Comparison of ENCODE assay signal across 13 cellular contexts in genomic region chr9:127537014-127537413, GRCh38.
A peak's percentile ranks its signal among the peaks of the same experiment; 100 is the strongest.
DNase-seq lines count a peak whose midpoint lies in the region; ATAC-seq and TF ChIP-seq lines count a peak whose summit lies in the region.
"Had no signal": no experiment of that assay in that cellular context is flagged by ENCODE, and none has a peak within 500 bp of the region (broad histone marks: within the 10 kb centered on the region; RNA-seq: fewer than 3 reads in every experiment).

No MANE protein-coding gene starts in this region.

- H3K9me3 Mint-ChIP-seq in neural progenitor cell, result no peaks in the 10 kb centered on the region
- H3K9me3 Mint-ChIP-seq in T-helper 2 cell treated with Interferon-gamma antibody and Interleukin-4, amounts not matched to agents 5 μg/mL and 100 μg/mL, for 36 hours, result no peaks in the 10 kb centered on the region

- intact Hi-C loops in testis (cut with DNase I; ENCODE audit: low total_unique reads), result no loop called here

- H3K27ac Mint-ChIP-seq in neural progenitor cell, result no peak overlapping the region
- no peak overlapping the region for H3K27ac Mint-ChIP-seq in T-helper 2 cell treated with Interferon-gamma antibody and Interleukin-4, amounts not matched to agents 5 μg/mL and 100 μg/mL, for 36 hours

- TF ChIP-seq CTCF in coronary artery (IDR thresholded peaks at IDR 0.05) (no peak), neural progenitor cell (IDR thresholded peaks at IDR 0.05) (no peak), testis (IDR thresholded peaks at IDR 0.05) (no peak)

- WGBS in testis, 2 donors, result 50 to 54% methylated on average over 7 to 8 of the region's 8 CpGs

- H3K9me3 ChIP-seq in neural progenitor cell (ENCODE audit: low read depth) (no peaks in the 10 kb centered on the region), testis (no peaks in the 10 kb centered on the region)
- H3K9me3 ChIP-seq: Caco-2, gastrocnemius medialis had no signal

- H3K9ac ChIP-seq in neural progenitor cell, result no peak overlapping the region

- H3K27me3 ChIP-seq in neural progenitor cell (no peaks in the 10 kb centered on the region), testis (no peaks in the 10 kb centered on the region)
- H3K27me3 ChIP-seq: gastrocnemius medialis had no signal

- peaks cover 10% of the 10 kb centered on the region for H3K4me1 Mint-ChIP-seq in neural progenitor cell
- no peaks in the 10 kb centered on the region for H3K4me1 Mint-ChIP-seq in T-helper 2 cell treated with Interferon-gamma antibody and Interleukin-4, amounts not matched to agents 5 μg/mL and 100 μg/mL, for 36 hours (ENCODE audit: low read depth)

- H3K4me3 ChIP-seq in coronary artery, result no peak overlapping the region
- no peak overlapping the region for H3K4me3 ChIP-seq in neural progenitor cell
- H3K4me3 ChIP-seq in testis, result no peak overlapping the region
- H3K4me3 ChIP-seq: gastrocnemius medialis had no signal

- ATAC-seq in HG03095 (IDR thresholded peaks at IDR 0.05; ENCODE audit: unreplicated experiment), result no peak
- ATAC-seq: gastrocnemius medialis had no signal

- no peak for TF ChIP-seq POLR2A in testis (IDR thresholded peaks at IDR 0.05)

- DNase-seq in AG20443 (ENCODE audit: low spot score) (peak; percentile 53), NCI-H2171 (lab: John Stamatoyannopoulos, UW) (peak; percentile 99), coronary artery (ENCODE audit: low spot score) (no peak), neural progenitor cell (ENCODE audit: low spot score) (no peak), testis (no peak)
- no peak for DNase-seq in T-helper 2 cell treated with Interferon-gamma antibody and Interleukin-4, amounts not matched to agents 5 μg/mL and 100 μg/mL, for 36 hours (ENCODE audit: low spot score)
- DNase-seq in activated T-cell treated with anti-CD3 and anti-CD28 coated beads, Interleukin-2, amount 50 U/mL, for 1 hour, result no peak
- DNase-seq: activated gamma-delta T cell treated with Interleukin-2 at 50 U/mL for 16 hours, Caco-2, gastrocnemius medialis, NCI-H2029 treated with DMSO at 0.1 percent for 48 hours, T-helper 2 cell had no signal

- no peak overlapping the region for H3K4me3 Mint-ChIP-seq in neural progenitor cell
- H3K4me3 Mint-ChIP-seq in T-helper 2 cell treated with Interferon-gamma antibody and Interleukin-4, amounts not matched to agents 5 μg/mL and 100 μg/mL, for 36 hours, result no peak overlapping the region

- peaks cover 12% of the 10 kb centered on the region for H3K4me1 ChIP-seq in neural progenitor cell
- H3K4me1 ChIP-seq in testis, result peaks cover 53% of the 10 kb centered on the region
- H3K4me1 ChIP-seq: Caco-2 had no signal

- H3K27me3 Mint-ChIP-seq in neural progenitor cell (ENCODE audit: insufficient read depth, low read depth), result peaks cover 8% of the 10 kb centered on the region
- H3K27me3 Mint-ChIP-seq in T-helper 2 cell treated with Interferon-gamma antibody and Interleukin-4, amounts not matched to agents 5 μg/mL and 100 μg/mL, for 36 hours (ENCODE audit: low read depth), result no peaks in the 10 kb centered on the region

- H3K36me3 ChIP-seq in neural progenitor cell, result no peaks in the 10 kb centered on the region
- H3K36me3 ChIP-seq in testis (ENCODE audit: low read depth, missing control alignments), result no peaks in the 10 kb centered on the region
- H3K36me3 ChIP-seq: gastrocnemius medialis had no signal

- H3F3A ChIP-seq in neural progenitor cell (ENCODE audit: low read depth), result peaks cover 14% of the 10 kb centered on the region

- H4K20me1 ChIP-seq in neural progenitor cell (ENCODE audit: low read depth), result peaks cover 16% of the 10 kb centered on the region

- H3K27ac ChIP-seq in coronary artery (peak overlapping the region; percentile 0 to 70), neural progenitor cell (peak overlapping the region; percentile 5), testis (peak overlapping the region in 1 of 2 donors; percentile 80)

- H2AFZ ChIP-seq in neural progenitor cell (replicated peaks), result no peak overlapping the region

- H3K36me3 Mint-ChIP-seq in neural progenitor cell, result no peaks in the 10 kb centered on the region
- no peaks in the 10 kb centered on the region for H3K36me3 Mint-ChIP-seq in T-helper 2 cell treated with Interferon-gamma antibody and Interleukin-4, amounts not matched to agents 5 μg/mL and 100 μg/mL, for 36 hours (ENCODE audit: low read depth)

- no peaks in the 10 kb centered on the region for H3K79me2 ChIP-seq in neural progenitor cell (ENCODE audit: low read depth)

- no peak overlapping the region for H3K4me2 ChIP-seq in neural progenitor cell

Comparison
In these comparisons a context has a peak if more than half of its experiments do, and no peak if none do; other contexts are left out.
1. DNase-seq: peak in AG20443 (single experiment) and NCI-H2171 (single experiment); none in coronary artery (single experiment), neural progenitor cell (single experiment), T-helper 2 cell treated with Interferon-gamma antibody and Interleukin-4, amounts not matched to agents 5 μg/mL and 100 μg/mL, for 36 hours (single experiment), activated T-cell treated with anti-CD3 and anti-CD28 coated beads, Interleukin-2, amount 50 U/mL, for 1 hour (single experiment) and testis (single experiment).